19 cellular contexts compared by ENCODE assay signal in the genomic region with DNA sequence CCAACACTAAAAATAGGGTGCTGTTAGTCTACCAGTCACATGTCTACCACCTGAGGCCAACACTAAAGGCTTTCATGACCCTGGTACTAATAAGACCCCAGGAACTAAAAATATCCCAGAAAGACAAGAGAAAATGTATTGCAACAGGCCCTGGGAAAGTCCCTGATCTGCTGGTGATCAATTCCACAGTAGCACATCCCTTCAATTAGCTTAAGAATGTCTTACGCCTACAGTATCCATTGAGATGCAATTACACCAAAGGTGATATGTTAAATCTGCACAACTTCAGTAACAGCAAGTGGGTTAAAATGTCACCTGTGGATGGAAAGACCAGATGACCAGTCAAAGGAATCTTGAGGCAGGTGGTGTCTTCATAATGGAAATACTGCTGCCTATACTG. TPM values are rescaled to one million over a fixed set of nuclear protein-coding genes. Genes with fewer than 3 reads are reported as not detected.
DNase-seq lines count a peak whose midpoint lies in the region; ATAC-seq, FAIRE-seq and TF ChIP-seq lines count a peak whose summit lies in the region.
"Had no signal": no experiment of that assay in that cellular context is flagged by ENCODE, and none has a peak within 500 bp of the region (broad histone marks: within the 10 kb centered on the region; RNA-seq: fewer than 3 reads in every experiment).

No MANE protein-coding gene starts in this region.

- H2AK5ac ChIP-seq in H1 (ENCODE audit: low read depth, low read length) = no peak overlapping the region

- H3K14ac ChIP-seq in H1 (ENCODE audit: insufficient read length) = no peak overlapping the region

- no peak overlapping the region for H2BK15ac ChIP-seq in H1 (ENCODE audit: low read length)

- H4K5ac ChIP-seq in H1 (ENCODE audit: insufficient read length, low read depth, low read length) = no peak overlapping the region

- TF ChIP-seq RAD21 in A549 (conservative IDR thresholded peaks at IDR 0.05 in 1 of 2, IDR thresholded peaks at IDR 0.05 in 1 of 2) (no peak), H1 (IDR thresholded peaks at IDR 0.05 in 1 of 2, conservative IDR thresholded peaks at IDR 0.05 in 1 of 2; ENCODE audit: low read depth in 2 of 2, low read length in 2 of 2) (no peak)

- no peak overlapping the region for H3K27ac ChIP-seq in A549
- H3K27ac ChIP-seq in HUES48 (ENCODE audit: low read depth, low read length) = peak overlapping the region; percentile 83
- H3K27ac ChIP-seq in H1 (ENCODE audit: low read depth, low read length) = peak overlapping the region; percentile 13; the same call in 1 of the 2 replicates
- H3K27ac ChIP-seq: 22Rv1, BLaER1, GM23248 had no signal

- FAIRE-seq in A549 (lab: Jason Lieb, UNC) (peak; percentile 28), H1 (lab: Jason Lieb, UNC) (peak; percentile 82)

- H3K79me2 ChIP-seq in H1 (ENCODE audit: control insufficient read depth in 1 of 2, insufficient read depth in 2 of 2, low read length in 2 of 2) = no peaks in the 10 kb centered on the region

- no peak overlapping the region for H4K91ac ChIP-seq in H1 (replicated peaks; ENCODE audit: insufficient read length, low read length)

- no peaks in the 10 kb centered on the region for H4K20me1 ChIP-seq in H1 (replicated peaks in 1 of 2; ENCODE audit: control insufficient read depth in 1 of 2, insufficient read depth in 2 of 2, low read length in 2 of 2)
- H4K20me1 ChIP-seq: BLaER1 had no signal

- H3K79me1 ChIP-seq in H1 (ENCODE audit: low read depth, low read length) = no peaks in the 10 kb centered on the region

- H3K9ac ChIP-seq in HUES48 (ENCODE audit: low read depth, low read length) = no peak overlapping the region; the same call in 1 of the 2 replicates
- no peak overlapping the region for H3K9ac ChIP-seq in H1 (replicated peaks in 1 of 4; ENCODE audit: extremely low read depth in 1 of 4, low read depth in 3 of 4, low read length in 3 of 4)
- H3K9ac ChIP-seq: BLaER1, GM23248 had no signal

- TF ChIP-seq EP300 in A549 (IDR thresholded peaks at IDR 0.05) (no peak), H1 (IDR thresholded peaks at IDR 0.05; ENCODE audit: borderline replicate concordance in 1 of 2, low read depth in 2 of 2, low read length in 2 of 2) (no peak; a peak in 1 of 3 replicates)

- no peak overlapping the region for H3K18ac ChIP-seq in H1 (ENCODE audit: extremely low read depth, low read length)

- H3K4me3 ChIP-seq in A549 (no peak overlapping the region), HUES48 (ENCODE audit: low read depth, low read length) (no peak overlapping the region), H1 (ENCODE audit: extremely low read depth in 1 of 4, insufficient read depth in 2 of 4, low read depth in 3 of 4, low read length in 4 of 4) (peak overlapping the region in 1 of 4 experiments; percentile 1; a peak in 1 of 8 replicates)
- H3K4me3 ChIP-seq: BLaER1, GM23248 had no signal

- H2AFZ ChIP-seq in H1 (ENCODE audit: low read length) = no peak overlapping the region
- H2AFZ ChIP-seq: GM23248 had no signal

- TF ChIP-seq POLR2A in A549 (IDR thresholded peaks at IDR 0.05; ENCODE audit: low read length) (no peak), H1 (IDR thresholded peaks at IDR 0.05; ENCODE audit: control extremely low read depth in 1 of 2, low read depth in 2 of 2, low read length in 2 of 2) (no peak)

- H3K4me2 ChIP-seq in A549 (no peak overlapping the region), H1 (ENCODE audit: insufficient read depth in 1 of 2, low read depth in 2 of 2, low read length in 2 of 2) (peak overlapping the region; percentile 36 to 45; a peak in 3 of 4 replicates)
- H3K4me2 ChIP-seq: BLaER1 had no signal

- H3K23ac ChIP-seq in H1 (ENCODE audit: insufficient read length) = no peak overlapping the region

- H4K8ac ChIP-seq in H1 (ENCODE audit: extremely low read depth, insufficient read depth, low read length) = no peak overlapping the region

- no peak for TF ChIP-seq CTCF in A549 (IDR thresholded peaks at IDR 0.05)
- no peak for TF ChIP-seq CTCF in H1 (IDR thresholded peaks at IDR 0.05; ENCODE audit: control extremely low read depth in 1 of 3, insufficient read depth in 1 of 3, low read depth in 1 of 3, low read length in 3 of 3)

- ATAC-seq in A549 = no peak

- no peak overlapping the region for H3K56ac ChIP-seq in H1 (replicated peaks; ENCODE audit: insufficient read length, low read depth, low read length)

- H2BK20ac ChIP-seq in H1 (ENCODE audit: low read length) = no peak overlapping the region

- H2BK5ac ChIP-seq in H1 (ENCODE audit: low read depth, low read length) = no peak overlapping the region

- H3K27me3 ChIP-seq in HUES48 (ENCODE audit: control insufficient read depth, insufficient read depth, low read length) = no peaks in the 10 kb centered on the region
- H3K27me3 ChIP-seq in H1 (replicated peaks in 1 of 4; ENCODE audit: control insufficient read depth in 3 of 4, extremely low read depth in 1 of 4, insufficient read depth in 3 of 4, low read length in 3 of 4) = peaks cover 0 to 1% (median 0%) of the 10 kb centered on the region in 4 experiments; a peak in 2 of 7 replicates
- H3K27me3 ChIP-seq: BLaER1 had no signal

- H3K9me3 ChIP-seq in A549 (no peaks in the 10 kb centered on the region), HUES48 (ENCODE audit: control insufficient read depth, insufficient read depth, low read length) (no peaks in the 10 kb centered on the region), H1 (ENCODE audit: insufficient read depth in 2 of 2, low read depth in 1 of 2, low read length in 1 of 2) (peaks cover 0 to 4% of the 10 kb centered on the region in 2 experiments; a peak in 2 of 4 replicates)
- H3K9me3 ChIP-seq: BLaER1 had no signal

- 52% methylated on average over 1 of the region's 1 CpG for WGBS in A549 (ENCODE audit: missing lambda C conversion rate)
- 55% methylated on average over 1 of the region's 1 CpG; no CpG with 5 or more reads in 1 of the 2 experiments for WGBS in H1 (ENCODE audit: extremely low coverage in 1 of 2, insufficient coverage in 1 of 2, insufficient read length in 1 of 2, insufficient replicate concordance in 2 of 2, low coverage in 1 of 2, low lambda C conversion rate in 2 of 2, missing lambda C conversion rate in 1 of 2), 2 experiments

- H2BK120ac ChIP-seq in H1 (replicated peaks; ENCODE audit: low read depth, low read length) = no peak overlapping the region

- H3K4ac ChIP-seq in H1 (replicated peaks; ENCODE audit: insufficient read length, low read depth, low read length) = no peak overlapping the region

- DNase-seq in A549 (ENCODE audit: low read depth in 1 of 2, low spot score in 1 of 2) (no peak), H1 (ENCODE audit: low read depth in 1 of 2, low spot score in 2 of 2) (no peak), iPS-NIHi11 (ENCODE audit: low spot score) (peak; percentile 20), activated T-cell treated with anti-CD3 and anti-CD28 coated beads for 4 hours (no peak), NCI-H187 treated with DMSO at 0.1 percent for 48 hours (lab: John Stamatoyannopoulos, UW) (no peak)
- no peak for DNase-seq in central memory CD4-positive, alpha-beta T cell
- DNase-seq: AML-193, Calu3, DMS 273 treated with DMSO at 0.1 percent for 48 hours, GM23248, HCEC 1CT, HFFc6, IMR-90, KBM-7 had no signal

- H2BK12ac ChIP-seq in H1 (ENCODE audit: low read depth, low read length) = no peak overlapping the region

- H3K4me1 ChIP-seq in A549 = no peaks in the 10 kb centered on the region
- peaks cover 26% of the 10 kb centered on the region for H3K4me1 ChIP-seq in HUES48 (ENCODE audit: control insufficient read depth, insufficient read depth, low read length)
- H3K4me1 ChIP-seq in H1 (replicated peaks in 1 of 4; ENCODE audit: control insufficient read depth in 3 of 4, insufficient read depth in 4 of 4, low read length in 3 of 4) = peaks cover 3 to 20% (median 13%) of the 10 kb centered on the region in 4 experiments; a peak in 6 of 7 replicates
- H3K4me1 ChIP-seq: BLaER1 had no signal

- CTCF ChIA-PET in A549 (lab: Yijun Ruan, JAX) = interaction anchor here (1.5 kb wide), 1 partner anchor 98 kb away, joined by 4 read pairs; no protein-coding TSS in a partner anchor
- CTCF ChIA-PET in H1 (lab: Charles Lee; ENCODE audit: partially characterized antibody) = interaction anchor here (1.1 to 1.5 kb wide), 2 partner anchors 12 to 97 kb away, joined by 3 to 6 read pairs; no protein-coding TSS in a partner anchor

- POLR2A ChIA-PET in A549 (lab: Yijun Ruan, JAX) (no interaction called here), H1 (lab: Charles Lee; ENCODE audit: partially characterized antibody) (no interaction called here)

- H3K36me3 ChIP-seq in HUES48 (ENCODE audit: control insufficient read depth, insufficient read depth, low read length) = no peaks in the 10 kb centered on the region
- H3K36me3 ChIP-seq in H1 (ENCODE audit: control insufficient read depth in 2 of 4, insufficient read depth in 4 of 4, low read length in 3 of 4) = no peaks in the 10 kb centered on the region
- H3K36me3 ChIP-seq: BLaER1 had no signal

- H3K23me2 ChIP-seq in H1 (ENCODE audit: low read depth, low read length) = no peaks in the 10 kb centered on the region

RNA-seq across cellular contexts. Expression of gene SEMG1, which starts 3.1 kb away (rescaled TPM):
- not detected in 2 replicates for polyA plus RNA-seq in A549 (2011; rRNA removed)
- not detected in 2 replicates for polyA plus RNA-seq in A549 (2012; cell fraction: cytosol; rRNA removed)
- polyA plus RNA-seq in A549 (2012; cell fraction: nucleus; rRNA removed) = not detected in 2 replicates
- not detected in 3 replicates for polyA plus RNA-seq in A549 (2017; fragmentation: RNase III; extraction: RNeasy Plus Mini Kit Qiagen cat#74134 plus additional on column Dnase treatment)
- polyA minus RNA-seq in A549 (2011; rRNA and poly(A)+ RNA removed) = not detected in 2 replicates
- 4.5 and 5.8 TPM in 2 replicates for total RNA-seq in H1 (2021; fragmentation: NEBNext Ultra II Directional; extraction: Animal tissue kit (Norgen Biotek cat#: 25700))
- 0.64 and 3.0 TPM in 2 replicates for polyA plus RNA-seq in H1 (2011; rRNA removed)
- polyA plus RNA-seq in H1 (2011; cell fraction: cytosol; rRNA removed) = 3.2 TPM
- 1.1 TPM for polyA plus RNA-seq in H1 (2011; cell fraction: nucleus; rRNA removed)
- 4.8 to 7.1 TPM (median 5.2 TPM) in 4 replicates for polyA plus RNA-seq in H1 (2012, experiment 1 of 2)
- 0.22 TPM for polyA plus RNA-seq in H1 (2012, experiment 2 of 2)
- polyA plus RNA-seq in H1 (2013, experiment 1 of 2) = 13.3 TPM
- polyA plus RNA-seq in H1 (2013, experiment 2 of 2) = 15.6 TPM
- polyA minus RNA-seq in H1 (2011; rRNA and poly(A)+ RNA removed) = 2.3 and 4.0 TPM in 2 replicates
- polyA minus RNA-seq in H1 (2011; cell fraction: cytosol; rRNA and poly(A)+ RNA removed) = 1.3 TPM
- polyA minus RNA-seq in H1 (2011; cell fraction: nucleus; rRNA and poly(A)+ RNA removed) = 9.9 TPM
- total RNA-seq: Daoy, GM23248, HFFc6, HT1080, IMR-90 had no signal
- polyA plus RNA-seq: GM23248, IMR-90 had no signal

RNA-seq across cellular contexts. Expression of gene SEMG2, which starts 11.2 kb away (rescaled TPM):
- polyA plus RNA-seq in A549 (2011; rRNA removed) (not detected in 2 replicates), A549 (2017; fragmentation: RNase III; extraction: RNeasy Plus Mini Kit Qiagen cat#74134 plus additional on column Dnase treatment) (not detected in 3 replicates), H1 (2011; rRNA removed) (not detected in 2 replicates)
- not detected in 2 replicates for polyA plus RNA-seq in A549 (2012; cell fraction: cytosol; rRNA removed)
- not detected in 2 replicates for polyA plus RNA-seq in A549 (2012; cell fraction: nucleus; rRNA removed)
- not detected in 2 replicates for polyA minus RNA-seq in A549 (2011; rRNA and poly(A)+ RNA removed)
- total RNA-seq in H1 (2021; fragmentation: NEBNext Ultra II Directional; extraction: Animal tissue kit (Norgen Biotek cat#: 25700)) = not detected in 2 replicates
- not detected for polyA plus RNA-seq in H1 (2011; cell fraction: cytosol; rRNA removed)
- not detected for polyA plus RNA-seq in H1 (2011; cell fraction: nucleus; rRNA removed)
- not detected in 4 replicates for polyA plus RNA-seq in H1 (2012, experiment 1 of 2)
- polyA plus RNA-seq in H1 (2012, experiment 2 of 2) = not detected
- polyA plus RNA-seq in H1 (2013, experiment 1 of 2) = not detected
- polyA plus RNA-seq in H1 (2013, experiment 2 of 2) = not detected
- not detected in 2 replicates for polyA minus RNA-seq in H1 (2011; rRNA and poly(A)+ RNA removed)
- not detected for polyA minus RNA-seq in H1 (2011; cell fraction: cytosol; rRNA and poly(A)+ RNA removed)
- not detected for polyA minus RNA-seq in H1 (2011; cell fraction: nucleus; rRNA and poly(A)+ RNA removed)
- total RNA-seq: Calu3, Daoy, GM23248, HFFc6, HT1080, IMR-90 had no signal
- polyA plus RNA-seq: GM23248, IMR-90 had no signal

RNA-seq across cellular contexts. Expression of gene PI3, which starts 35.2 kb away (rescaled TPM):
- polyA plus RNA-seq in A549 (2011; rRNA removed) (0.35 and 1.1 TPM in 2 replicates), A549 (2017; fragmentation: RNase III; extraction: RNeasy Plus Mini Kit Qiagen cat#74134 plus additional on column Dnase treatment) (0.18 to 0.39 TPM in 2 of 3 replicates, not detected in the other), H1 (2011; rRNA removed) (not detected in 2 replicates)
- polyA plus RNA-seq in A549 (2012; cell fraction: cytosol; rRNA removed) = 0.78 and 0.86 TPM in 2 replicates
- 0.50 and 0.86 TPM in 2 replicates for polyA plus RNA-seq in A549 (2012; cell fraction: nucleus; rRNA removed)
- 0.73 and 0.74 TPM in 2 replicates for polyA minus RNA-seq in A549 (2011; rRNA and poly(A)+ RNA removed)
- total RNA-seq in H1 (2021; fragmentation: NEBNext Ultra II Directional; extraction: Animal tissue kit (Norgen Biotek cat#: 25700)) = not detected in 2 replicates
- not detected for polyA plus RNA-seq in H1 (2011; cell fraction: cytosol; rRNA removed)
- polyA plus RNA-seq in H1 (2011; cell fraction: nucleus; rRNA removed) = not detected
- not detected in 4 replicates for polyA plus RNA-seq in H1 (2012, experiment 1 of 2)
- polyA plus RNA-seq in H1 (2012, experiment 2 of 2) = not detected
- not detected for polyA plus RNA-seq in H1 (2013, experiment 1 of 2)
- polyA plus RNA-seq in H1 (2013, experiment 2 of 2) = not detected
- not detected in 2 replicates for polyA minus RNA-seq in H1 (2011; rRNA and poly(A)+ RNA removed)
- polyA minus RNA-seq in H1 (2011; cell fraction: cytosol; rRNA and poly(A)+ RNA removed) = not detected
- not detected for polyA minus RNA-seq in H1 (2011; cell fraction: nucleus; rRNA and poly(A)+ RNA removed)
- total RNA-seq: Daoy, HFFc6, HT1080, IMR-90 had no signal
- polyA plus RNA-seq: GM23248, IMR-90 had no signal

RNA-seq across cellular contexts. Expression of gene SLPI, which starts 44.4 kb away (rescaled TPM):
- polyA plus RNA-seq in A549 (2011; rRNA removed) (27.0 and 59.1 TPM in 2 replicates), A549 (2017; fragmentation: RNase III; extraction: RNeasy Plus Mini Kit Qiagen cat#74134 plus additional on column Dnase treatment) (3.7 to 4.5 TPM (median 3.7 TPM) in 3 replicates), H1 (2011; rRNA removed) (0.17 TPM in 1 of 2 replicates, not detected in the other)
- polyA plus RNA-seq in A549 (2012; cell fraction: cytosol; rRNA removed) = 3.3 and 3.7 TPM in 2 replicates
- 1.2 and 2.1 TPM in 2 replicates for polyA plus RNA-seq in A549 (2012; cell fraction: nucleus; rRNA removed)
- 1.4 and 6.6 TPM in 2 replicates for polyA minus RNA-seq in A549 (2011; rRNA and poly(A)+ RNA removed)
- not detected in 2 replicates for total RNA-seq in H1 (2021; fragmentation: NEBNext Ultra II Directional; extraction: Animal tissue kit (Norgen Biotek cat#: 25700))
- not detected for polyA plus RNA-seq in H1 (2011; cell fraction: cytosol; rRNA removed)
- polyA plus RNA-seq in H1 (2011; cell fraction: nucleus; rRNA removed) = not detected
- 0.40 TPM in 1 of 4 replicates, not detected in the others for polyA plus RNA-seq in H1 (2012, experiment 1 of 2)
- polyA plus RNA-seq in H1 (2012, experiment 2 of 2) = not detected
- 0.14 TPM for polyA plus RNA-seq in H1 (2013, experiment 1 of 2)
- polyA plus RNA-seq in H1 (2013, experiment 2 of 2) = not detected
- polyA minus RNA-seq in H1 (2011; rRNA and poly(A)+ RNA removed) = not detected in 2 replicates
- 19.1 TPM for polyA minus RNA-seq in H1 (2011; cell fraction: cytosol; rRNA and poly(A)+ RNA removed)
- 11.1 TPM for polyA minus RNA-seq in H1 (2011; cell fraction: nucleus; rRNA and poly(A)+ RNA removed)
- total RNA-seq: Daoy, HT1080, IMR-90 had no signal
- polyA plus RNA-seq: IMR-90 had no signal

Comparison
In these comparisons a context has a peak if more than half of its experiments do, and no peak if none do; other contexts are left out.
1. H3K27ac ChIP-seq: peak in HUES48 (single experiment) and H1 (single experiment); none in A549 (0 of 2).
2. Of the 18 proteins assayed by ChIP-seq in both H1 and A549: peak only in H1: CEBPB; only in A549: none; in both: none; in neither: 17.